Comparison of ENCODE assay signal across 9 cellular contexts in genomic region chr3:172129534-172129867, GRCh38.
DNase-seq lines count a peak whose midpoint lies in the region; ATAC-seq and TF ChIP-seq lines count a peak whose summit lies in the region.
"Had no signal": no experiment of that assay in that cellular context is flagged by ENCODE, and none has a peak within 500 bp of the region (broad histone marks: within the 10 kb centered on the region; RNA-seq: fewer than 3 reads in every experiment).

No MANE protein-coding gene starts in this region.

- no peak overlapping the region for H3K23ac ChIP-seq in mesenchymal stem cell (ENCODE audit: low read length in 2 of 2)

- H3K36me3 ChIP-seq in ascending aorta (peaks cover 0 to 4% of the 10 kb centered on the region in 2 donors), mesenchymal stem cell (ENCODE audit: control insufficient read depth in 1 of 2, insufficient read depth in 2 of 2, low read depth in 1 of 2, low read length in 2 of 2) (peaks cover 18 to 33% of the 10 kb centered on the region in 2 experiments), uterus (no peaks in the 10 kb centered on the region)

- no peak overlapping the region for H3K4me3 ChIP-seq in ascending aorta
- H3K4me3 ChIP-seq in mesenchymal stem cell (ENCODE audit: insufficient read depth in 1 of 2, low read depth in 1 of 2, low read length in 2 of 2) = peak overlapping the region in 1 of 2 experiments; percentile 24
- no peak overlapping the region for H3K4me3 ChIP-seq in uterus

- H2BK15ac ChIP-seq in mesenchymal stem cell (ENCODE audit: low read depth, poor library complexity, severe bottlenecking) = no peak overlapping the region

- H3K18ac ChIP-seq in mesenchymal stem cell (ENCODE audit: low read depth in 1 of 2, low read length in 2 of 2) = no peak overlapping the region

- H3K4me2 ChIP-seq in mesenchymal stem cell (ENCODE audit: low read length, poor library complexity, severe bottlenecking) = no peak overlapping the region

- H4K91ac ChIP-seq in mesenchymal stem cell (ENCODE audit: low read length) = no peak overlapping the region

- no peak overlapping the region for H3K4ac ChIP-seq in mesenchymal stem cell (ENCODE audit: low read depth in 1 of 2, low read length in 2 of 2)

- H3K27ac ChIP-seq in ascending aorta (peak overlapping the region; percentile 24 to 83), mesenchymal stem cell (ENCODE audit: low read length, poor library complexity, severe bottlenecking) (peak overlapping the region; percentile 73), uterus (peak overlapping the region; percentile 75 to 82)

- H3K9me3 ChIP-seq in ascending aorta = no peaks in the 10 kb centered on the region
- H3K9me3 ChIP-seq in mesenchymal stem cell (ENCODE audit: control insufficient read depth, low read length) = no peaks in the 10 kb centered on the region
- no peaks in the 10 kb centered on the region for H3K9me3 ChIP-seq in uterus

- no peak for TF ChIP-seq POLR2A in uterus (IDR thresholded peaks at IDR 0.05)

- H3K79me1 ChIP-seq in mesenchymal stem cell (replicated peaks; ENCODE audit: low read length, poor library complexity, severe bottlenecking) = peaks cover 11% of the 10 kb centered on the region

- H3K4me1 ChIP-seq in ascending aorta (peaks cover 0 to 44% of the 10 kb centered on the region in 2 donors), mesenchymal stem cell (ENCODE audit: control insufficient read depth, insufficient read depth, low read depth, low read length) (peaks cover 11% of the 10 kb centered on the region), uterus (peaks cover 10 to 29% of the 10 kb centered on the region in 2 donors)

- intact Hi-C loops in Right ventricle myocardium superior (cut with DNase I) = no loop called here
- intact Hi-C loops in left cardiac atrium (cut with DNase I) = no loop called here
- intact Hi-C loops in ascending aorta (cut with DNase I) = loop anchor here (5.0 kb wide), 3 partner anchors 73 to 203 kb away; no protein-coding TSS in a partner anchor
- intact Hi-C loops in uterus (cut with DNase I; ENCODE audit: low total_unique reads) = no loop called here

- no peak overlapping the region for H2AFZ ChIP-seq in mesenchymal stem cell (ENCODE audit: low read depth, low read length)

- H3K9ac ChIP-seq in mesenchymal stem cell (ENCODE audit: low read length) = peak overlapping the region; percentile 93

- no peak overlapping the region for H2AK5ac ChIP-seq in mesenchymal stem cell (ENCODE audit: low read length, severe bottlenecking)

- DNase-seq in Right ventricle myocardium superior (no peak), left cardiac atrium (no peak), ascending aorta (ENCODE audit: low spot score in 2 of 2) (no peak), mesenchymal stem cell (peak; percentile 93), uterus (no peak), DMS79 (lab: John Stamatoyannopoulos, UW) (no peak)
- DNase-seq in activated CD4-positive, alpha-beta T cell treated with anti-CD3 and anti-CD28 coated beads for 1 hour = no peak
- DNase-seq: NCI-H2107 had no signal

- TF ChIP-seq CTCF in ascending aorta (IDR thresholded peaks at IDR 0.05) (no peak), uterus (IDR thresholded peaks at IDR 0.05) (no peak)

- 0% methylated on average over 1 of the region's 1 CpG for WGBS in mesenchymal stem cell

- H3K14ac ChIP-seq in mesenchymal stem cell (ENCODE audit: low read length in 2 of 2) = no peak overlapping the region

- H2BK5ac ChIP-seq in mesenchymal stem cell (ENCODE audit: low read depth, low read length, poor library complexity, severe bottlenecking) = no peak overlapping the region

- H3K27me3 ChIP-seq in ascending aorta (no peaks in the 10 kb centered on the region), mesenchymal stem cell (ENCODE audit: control insufficient read depth in 1 of 2, insufficient read depth in 1 of 2, low read length in 2 of 2) (no peaks in the 10 kb centered on the region), uterus (no peaks in the 10 kb centered on the region)

- peak; percentile 3 for ATAC-seq in Right ventricle myocardium superior (ENCODE audit: poor library complexity)
- no peak for ATAC-seq in left cardiac atrium
- ATAC-seq in HG03457 (IDR thresholded peaks at IDR 0.05; ENCODE audit: unreplicated experiment) = no peak

- H4K8ac ChIP-seq in mesenchymal stem cell (ENCODE audit: low read length) = no peak overlapping the region

- H2BK120ac ChIP-seq in mesenchymal stem cell (ENCODE audit: low read depth, low read length) = no peak overlapping the region

- no peak overlapping the region for H2BK12ac ChIP-seq in mesenchymal stem cell (ENCODE audit: low read length in 2 of 2)
